8 cellular contexts compared by ENCODE assay signal in genomic region chr7:33243319-33243881, GRCh38.
A peak's percentile ranks its signal among the peaks of the same experiment; 100 is the strongest.
DNase-seq lines count a peak whose midpoint lies in the region; ATAC-seq and TF ChIP-seq lines count a peak whose summit lies in the region.

No MANE protein-coding gene starts in this region.

- ATAC-seq in left lobe of liver (peak; percentile 89), GM18907 (IDR thresholded peaks at IDR 0.05; ENCODE audit: unreplicated experiment) (no peak), GM19467 (IDR thresholded peaks at IDR 0.05; ENCODE audit: unreplicated experiment) (no peak)

- H3K4me3 Mint-ChIP-seq in brain, result no peak overlapping the region

- peak overlapping the region in 1 of 5 experiments; percentile 43 for H3K27ac Mint-ChIP-seq in brain

- peak; percentile 86 to 87 for TF ChIP-seq CTCF in brain (conservative IDR thresholded peaks at IDR 0.05)

- no peaks in the 10 kb centered on the region for H3K36me3 Mint-ChIP-seq in brain

- H3K27me3 Mint-ChIP-seq in brain, result no peaks in the 10 kb centered on the region

- peak; percentile 36 for DNase-seq in AG08396 (ENCODE audit: low spot score)
- DNase-seq in H4 (ENCODE audit: low spot score), result peak; percentile 69
- DNase-seq in NCI-H226, result peak; percentile 27
- no peak for DNase-seq in left lobe of liver (ENCODE audit: low spot score)
- no peak for DNase-seq in GDM1 (lab: John Stamatoyannopoulos, UW)

- no peaks in the 10 kb centered on the region for H3K9me3 Mint-ChIP-seq in brain

- no peaks in the 10 kb centered on the region for H3K4me1 Mint-ChIP-seq in brain

Comparison
In these comparisons a context has a peak if more than half of its experiments do, and no peak if none do; other contexts are left out.
1. DNase-seq: peak in AG08396 (single experiment), H4 (single experiment) and NCI-H226 (single experiment); none in left lobe of liver (single experiment) and GDM1 (single experiment).